15 cellular contexts compared by ENCODE assay signal in genomic region chr3:47715928-47716327, GRCh38.
DNase-seq lines count a peak whose midpoint lies in the region; ATAC-seq and TF ChIP-seq lines count a peak whose summit lies in the region.
"Had no signal": no experiment of that assay in that cellular context is flagged by ENCODE, and none has a peak within 500 bp of the region (broad histone marks: within the 10 kb centered on the region; RNA-seq: fewer than 3 reads in every experiment).

No MANE protein-coding gene starts in this region.

- ATAC-seq in activated CD4-positive, alpha-beta T cell treated with anti-CD3 and anti-CD28 coated beads for 36 hours: no peak
- no peak for ATAC-seq in activated naive CD4-positive, alpha-beta T cell treated with anti-CD3 and anti-CD28 coated beads, Interleukin-2, amount 50 U/mL, for 72 hours
- no peak for ATAC-seq in HG02970 (IDR thresholded peaks at IDR 0.05; ENCODE audit: low FRiP score, unreplicated experiment)
- ATAC-seq: gastrocnemius medialis, lower lobe of right lung had no signal

- peaks cover 4% of the 10 kb centered on the region for H3K4me1 Mint-ChIP-seq in activated CD4-positive, alpha-beta T cell treated with anti-CD3 and anti-CD28 coated beads for 36 hours
- H3K4me1 Mint-ChIP-seq in activated CD4-positive, alpha-beta T cell treated with anti-CD3 and anti-CD28 coated beads, Interleukin-2, amount 10 ng/mL, durations not matched to agents 7 days and 5 days: peaks cover 3% of the 10 kb centered on the region
- no peaks in the 10 kb centered on the region for H3K4me1 Mint-ChIP-seq in endodermal cell
- H3K4me1 Mint-ChIP-seq in activated T-helper 1 cell treated with anti-CD3 and anti-CD28 coated beads, Interleukin-12 subunit alpha, Interleukin-12 subunit beta, Interleukin-2, Interleukin-4 antibody, amounts not matched to agents 30 ng/mL and 10 ng/mL and 1 ng/mL, durations not matched to agents 14 hours and 24 hours and 36 hours (ENCODE audit: low read depth): peaks cover 11% of the 10 kb centered on the region

- CTCF ChIA-PET in activated CD4-positive, alpha-beta T cell treated with anti-CD3 and anti-CD28 coated beads for 36 hours (lab: Charles Lee): interaction anchor here (1.4 kb wide), 1 partner anchor 109 kb away, joined by 3 read pairs; no protein-coding TSS in a partner anchor
- CTCF ChIA-PET in activated CD4-positive, alpha-beta T cell treated with anti-CD3 and anti-CD28 coated beads, Interleukin-2, amount 10 ng/mL, durations not matched to agents 7 days and 5 days (lab: Charles Lee): interaction anchor here (0.6 to 1.8 kb wide), 3 partner anchors 8 to 28 kb away, joined by 3 to 4 read pairs (median 4); no protein-coding TSS in a partner anchor

- no peak overlapping the region for H3K9ac ChIP-seq in endodermal cell (ENCODE audit: extremely low read depth, low read length, poor library complexity, severe bottlenecking)

- no peaks in the 10 kb centered on the region for H3K27me3 Mint-ChIP-seq in activated CD4-positive, alpha-beta T cell treated with anti-CD3 and anti-CD28 coated beads for 36 hours
- no peaks in the 10 kb centered on the region for H3K27me3 Mint-ChIP-seq in activated CD4-positive, alpha-beta T cell treated with anti-CD3 and anti-CD28 coated beads, Interleukin-2, amount 10 ng/mL, durations not matched to agents 7 days and 5 days
- no peaks in the 10 kb centered on the region for H3K27me3 Mint-ChIP-seq in endodermal cell (ENCODE audit: insufficient read depth)
- no peaks in the 10 kb centered on the region for H3K27me3 Mint-ChIP-seq in activated T-helper 1 cell treated with anti-CD3 and anti-CD28 coated beads, Interleukin-12 subunit alpha, Interleukin-12 subunit beta, Interleukin-2, Interleukin-4 antibody, amounts not matched to agents 30 ng/mL and 10 ng/mL and 1 ng/mL, durations not matched to agents 14 hours and 24 hours and 36 hours (ENCODE audit: insufficient read depth)

- H3K27ac ChIP-seq in SJSA1 (no peak overlapping the region), endodermal cell (ENCODE audit: low read depth, low read length) (no peak overlapping the region)
- H3K27ac ChIP-seq: 22Rv1, gastrocnemius medialis, lower lobe of right lung had no signal

- H3K27me3 ChIP-seq in SJSA1 (replicated peaks) (no peaks in the 10 kb centered on the region), endodermal cell (ENCODE audit: control insufficient read depth, insufficient read depth, low read length, poor library complexity, severe bottlenecking) (no peaks in the 10 kb centered on the region)
- H3K27me3 ChIP-seq: gastrocnemius medialis, Peyer's patch had no signal

- peaks cover 27% of the 10 kb centered on the region for H3K36me3 Mint-ChIP-seq in activated CD4-positive, alpha-beta T cell treated with anti-CD3 and anti-CD28 coated beads for 36 hours (ENCODE audit: low read depth)
- peaks cover 35% of the 10 kb centered on the region for H3K36me3 Mint-ChIP-seq in activated CD4-positive, alpha-beta T cell treated with anti-CD3 and anti-CD28 coated beads, Interleukin-2, amount 10 ng/mL, durations not matched to agents 7 days and 5 days (ENCODE audit: low read depth)
- H3K36me3 Mint-ChIP-seq in endodermal cell (ENCODE audit: low read depth): peaks cover 75% of the 10 kb centered on the region
- H3K36me3 Mint-ChIP-seq in activated naive CD4-positive, alpha-beta T cell treated with anti-CD3 and anti-CD28 coated beads, Interleukin-2, amount 50 U/mL, for 72 hours: peaks cover 11 to 22% of the 10 kb centered on the region in 2 donors
- peaks cover 33% of the 10 kb centered on the region for H3K36me3 Mint-ChIP-seq in activated T-helper 1 cell treated with anti-CD3 and anti-CD28 coated beads, Interleukin-12 subunit alpha, Interleukin-12 subunit beta, Interleukin-2, Interleukin-4 antibody, amounts not matched to agents 30 ng/mL and 10 ng/mL and 1 ng/mL, durations not matched to agents 14 hours and 24 hours and 36 hours (ENCODE audit: low read depth)

- H3K4me1 ChIP-seq in SJSA1 (replicated peaks) (0 out of 2 replicates have a peak, but pooled peaks cover 4% of the 10 kb centered on the region), endodermal cell (ENCODE audit: control insufficient read depth, insufficient read depth, low read length) (no peaks in the 10 kb centered on the region)
- H3K4me1 ChIP-seq: lower lobe of right lung, Peyer's patch had no signal

- POLR2A ChIA-PET in activated CD4-positive, alpha-beta T cell treated with anti-CD3 and anti-CD28 coated beads for 36 hours (lab: Charles Lee): no interaction called here
- POLR2A ChIA-PET in activated CD4-positive, alpha-beta T cell treated with anti-CD3 and anti-CD28 coated beads, Interleukin-2, amount 10 ng/mL, durations not matched to agents 7 days and 5 days (lab: Charles Lee): no interaction called here

- H3K4me3 Mint-ChIP-seq in activated CD4-positive, alpha-beta T cell treated with anti-CD3 and anti-CD28 coated beads for 36 hours: no peak overlapping the region
- H3K4me3 Mint-ChIP-seq in activated CD4-positive, alpha-beta T cell treated with anti-CD3 and anti-CD28 coated beads, Interleukin-2, amount 10 ng/mL, durations not matched to agents 7 days and 5 days: no peak overlapping the region
- H3K4me3 Mint-ChIP-seq in endodermal cell: no peak overlapping the region
- H3K4me3 Mint-ChIP-seq in activated T-helper 1 cell treated with anti-CD3 and anti-CD28 coated beads, Interleukin-12 subunit alpha, Interleukin-12 subunit beta, Interleukin-2, Interleukin-4 antibody, amounts not matched to agents 30 ng/mL and 10 ng/mL and 1 ng/mL, durations not matched to agents 14 hours and 24 hours and 36 hours: no peak overlapping the region

- no peak for TF ChIP-seq CTCF in endodermal cell (conservative IDR thresholded peaks at IDR 0.05)

- peak overlapping the region; percentile 43 for H3K27ac Mint-ChIP-seq in activated CD4-positive, alpha-beta T cell treated with anti-CD3 and anti-CD28 coated beads for 36 hours
- H3K27ac Mint-ChIP-seq in activated CD4-positive, alpha-beta T cell treated with anti-CD3 and anti-CD28 coated beads, Interleukin-2, amount 10 ng/mL, durations not matched to agents 7 days and 5 days: no peak overlapping the region
- peak overlapping the region; percentile 8 for H3K27ac Mint-ChIP-seq in endodermal cell
- peak overlapping the region in 1 of 2 donors; percentile 5 for H3K27ac Mint-ChIP-seq in activated naive CD4-positive, alpha-beta T cell treated with anti-CD3 and anti-CD28 coated beads, Interleukin-2, amount 50 U/mL, for 72 hours
- no peak overlapping the region for H3K27ac Mint-ChIP-seq in activated T-helper 1 cell treated with anti-CD3 and anti-CD28 coated beads, Interleukin-12 subunit alpha, Interleukin-12 subunit beta, Interleukin-2, Interleukin-4 antibody, amounts not matched to agents 30 ng/mL and 10 ng/mL and 1 ng/mL, durations not matched to agents 14 hours and 24 hours and 36 hours

- no peak overlapping the region for H3K4me3 ChIP-seq in SJSA1
- H3K4me3 ChIP-seq in endodermal cell (ENCODE audit: low read length): no peak overlapping the region
- no peak overlapping the region for H3K4me3 ChIP-seq in skeletal muscle cell (ENCODE audit: low read depth, low read length)
- H3K4me3 ChIP-seq: gastrocnemius medialis, lower lobe of right lung, Peyer's patch had no signal

- no peak for DNase-seq in activated CD4-positive, alpha-beta T cell treated with anti-CD3 and anti-CD28 coated beads for 36 hours
- DNase-seq in activated CD4-positive, alpha-beta T cell treated with anti-CD3 and anti-CD28 coated beads, Interleukin-2, amount 10 ng/mL, durations not matched to agents 7 days and 5 days: no peak
- DNase-seq in SJSA1 (ENCODE audit: low read depth in 1 of 2, low spot score in 2 of 2): peak; percentile 26 to 45
- no peak for DNase-seq in endodermal cell
- DNase-seq in skeletal muscle cell (ENCODE audit: low read depth): peak; percentile 17
- no peak for DNase-seq in activated naive CD4-positive, alpha-beta T cell treated with anti-CD3 and anti-CD28 coated beads, Interleukin-2, amount 50 U/mL, for 72 hours (ENCODE audit: low spot score in 2 of 2)
- no peak for DNase-seq in activated T-helper 1 cell treated with anti-CD3 and anti-CD28 coated beads, Interleukin-12 subunit alpha, Interleukin-12 subunit beta, Interleukin-2, Interleukin-4 antibody, amounts not matched to agents 30 ng/mL and 10 ng/mL and 1 ng/mL, durations not matched to agents 14 hours and 24 hours and 36 hours (ENCODE audit: low spot score)
- DNase-seq: activated CD4-positive, CD25-positive, alpha-beta regulatory T cell treated with anti-CD3 and anti-CD28 coated beads, Interleukin-2, amount 50 U/mL, for 72 hours; lower lobe of right lung; NCI-H2029 treated with DMSO at 0.1 percent for 48 hours; right cardiac atrium had no signal

- H3K9me3 Mint-ChIP-seq in activated CD4-positive, alpha-beta T cell treated with anti-CD3 and anti-CD28 coated beads for 36 hours (ENCODE audit: low read depth): no peaks in the 10 kb centered on the region
- no peaks in the 10 kb centered on the region for H3K9me3 Mint-ChIP-seq in activated CD4-positive, alpha-beta T cell treated with anti-CD3 and anti-CD28 coated beads, Interleukin-2, amount 10 ng/mL, durations not matched to agents 7 days and 5 days
- no peaks in the 10 kb centered on the region for H3K9me3 Mint-ChIP-seq in endodermal cell
- H3K9me3 Mint-ChIP-seq in activated naive CD4-positive, alpha-beta T cell treated with anti-CD3 and anti-CD28 coated beads, Interleukin-2, amount 50 U/mL, for 72 hours: no peaks in the 10 kb centered on the region
- H3K9me3 Mint-ChIP-seq in activated T-helper 1 cell treated with anti-CD3 and anti-CD28 coated beads, Interleukin-12 subunit alpha, Interleukin-12 subunit beta, Interleukin-2, Interleukin-4 antibody, amounts not matched to agents 30 ng/mL and 10 ng/mL and 1 ng/mL, durations not matched to agents 14 hours and 24 hours and 36 hours: no peaks in the 10 kb centered on the region

- intact Hi-C loops in activated CD4-positive, alpha-beta T cell treated with anti-CD3 and anti-CD28 coated beads for 36 hours (cut with DNase I, micrococcal nuclease): no loop called here
- intact Hi-C loops in activated T-helper 1 cell treated with anti-CD3 and anti-CD28 coated beads, Interleukin-12 subunit alpha, Interleukin-12 subunit beta, Interleukin-2, Interleukin-4 antibody, amounts not matched to agents 30 ng/mL and 10 ng/mL and 1 ng/mL, durations not matched to agents 14 hours and 24 hours and 36 hours (cut with micrococcal nuclease): no loop called here

- 80 to 98% methylated on average over 1 to 4 of the region's 4 CpGs for WGBS in endodermal cell (ENCODE audit: insufficient coverage in 1 of 2, insufficient read length in 1 of 2), 2 experiments

- H3K36me3 ChIP-seq in SJSA1 (peaks cover 42% of the 10 kb centered on the region), endodermal cell (ENCODE audit: control insufficient read depth, insufficient read depth, low read length) (peaks cover 90% of the 10 kb centered on the region)

- H3K9me3 ChIP-seq in SJSA1 (replicated peaks) (no peaks in the 10 kb centered on the region), endodermal cell (ENCODE audit: control insufficient read depth, low read length) (no peaks in the 10 kb centered on the region)
- H3K9me3 ChIP-seq: gastrocnemius medialis, lower lobe of right lung, Peyer's patch had no signal

Comparison
In these comparisons a context has a peak if more than half of its experiments do, and no peak if none do; other contexts are left out.
1. H3K27ac Mint-ChIP-seq: peak in activated CD4-positive, alpha-beta T cell treated with anti-CD3 and anti-CD28 coated beads for 36 hours (single experiment) and endodermal cell (single experiment); none in activated CD4-positive, alpha-beta T cell treated with anti-CD3 and anti-CD28 coated beads, Interleukin-2, amount 10 ng/mL, durations not matched to agents 7 days and 5 days (single experiment) and activated T-helper 1 cell treated with anti-CD3 and anti-CD28 coated beads, Interleukin-12 subunit alpha, Interleukin-12 subunit beta, Interleukin-2, Interleukin-4 antibody, amounts not matched to agents 30 ng/mL and 10 ng/mL and 1 ng/mL, durations not matched to agents 14 hours and 24 hours and 36 hours (single experiment).
2. DNase-seq: peak in SJSA1 (2 of 2) and skeletal muscle cell (single experiment); none in activated CD4-positive, alpha-beta T cell treated with anti-CD3 and anti-CD28 coated beads for 36 hours (single experiment), activated CD4-positive, alpha-beta T cell treated with anti-CD3 and anti-CD28 coated beads, Interleukin-2, amount 10 ng/mL, durations not matched to agents 7 days and 5 days (single experiment), endodermal cell (single experiment), activated naive CD4-positive, alpha-beta T cell treated with anti-CD3 and anti-CD28 coated beads, Interleukin-2, amount 50 U/mL, for 72 hours (0 of 2) and activated T-helper 1 cell treated with anti-CD3 and anti-CD28 coated beads, Interleukin-12 subunit alpha, Interleukin-12 subunit beta, Interleukin-2, Interleukin-4 antibody, amounts not matched to agents 30 ng/mL and 10 ng/mL and 1 ng/mL, durations not matched to agents 14 hours and 24 hours and 36 hours (single experiment).